18 cellular contexts compared by ENCODE assay signal in genomic region chr7:127594490-127594889, GRCh38. TPM values are rescaled to one million over a fixed set of nuclear protein-coding genes. Genes with fewer than 3 reads are reported as not detected.
DNase-seq lines count a peak whose midpoint lies in the region; ATAC-seq and TF ChIP-seq lines count a peak whose summit lies in the region.
"Had no signal": no experiment of that assay in that cellular context is flagged by ENCODE, and none has a peak within 500 bp of the region (broad histone marks: within the 10 kb centered on the region; RNA-seq: fewer than 3 reads in every experiment).

No MANE protein-coding gene starts in this region.

- intact Hi-C loops in body of pancreas (cut with DNase I): loop anchor here (10.0 kb wide), 1 partner anchor 50 kb away; no protein-coding TSS in a partner anchor

- H3K27me3 ChIP-seq in body of pancreas (no peaks in the 10 kb centered on the region), neutrophil (no peaks in the 10 kb centered on the region)
- H3K27me3 ChIP-seq: BE2C had no signal

- no peaks in the 10 kb centered on the region for H3K9me3 ChIP-seq in body of pancreas
- no peaks in the 10 kb centered on the region for H3K9me3 ChIP-seq in neutrophil
- H3K9me3 ChIP-seq: BE2C had no signal

- ATAC-seq in GM19463 (IDR thresholded peaks at IDR 0.05; ENCODE audit: unreplicated experiment): peak; percentile 72
- ATAC-seq in body of pancreas: no peak
- no peak for ATAC-seq in GM21515 (IDR thresholded peaks at IDR 0.05; ENCODE audit: unreplicated experiment)
- ATAC-seq in HG02763 (IDR thresholded peaks at IDR 0.05; ENCODE audit: unreplicated experiment): no peak
- ATAC-seq: activated T-cell treated with anti-CD3 and anti-CD28 coated beads, Interleukin-2, amount 50 U/mL, for 4 hours had no signal

- peaks cover 5 to 6% of the 10 kb centered on the region in 2 donors for H3K36me3 ChIP-seq in body of pancreas (replicated peaks in 1 of 2; ENCODE audit: insufficient read depth in 1 of 2, low read depth in 2 of 2)
- peaks cover 21% of the 10 kb centered on the region for H3K36me3 ChIP-seq in neutrophil

- H3K27ac ChIP-seq in body of pancreas (peak overlapping the region; percentile 71 to 91 (median 82)), neutrophil (peak overlapping the region; percentile 70)
- H3K27ac ChIP-seq: RWPE1 had no signal

- TF ChIP-seq CTCF in NB4 (IDR thresholded peaks at IDR 0.05; ENCODE audit: low read depth, low read length): no peak
- TF ChIP-seq CTCF in body of pancreas (IDR thresholded peaks at IDR 0.05): no peak
- no peak for TF ChIP-seq CTCF in neutrophil (IDR thresholded peaks at IDR 0.05)

- no peak for TF ChIP-seq POLR2A in NB4 (IDR thresholded peaks at IDR 0.05; ENCODE audit: extremely low read depth, insufficient read length)
- TF ChIP-seq POLR2A in body of pancreas (IDR thresholded peaks at IDR 0.05): no peak

- 5 to 22% methylated on average over 1 of the region's 1 CpG for WGBS in body of pancreas, 2 donors

- DNase-seq in NB4 (ENCODE audit: low read depth) (peak; percentile 80), body of pancreas (peak; percentile 45 to 74 (median 64)), NCI-H1930 (lab: John Stamatoyannopoulos, UW) (no peak), NCI-H2227 treated with DMSO at 0.1 percent for 48 hours (lab: John Stamatoyannopoulos, UW) (no peak)
- DNase-seq: activated CD4-positive, alpha-beta T cell treated with anti-CD3 and anti-CD28 coated beads, Interleukin-2, amount 50 U/mL, for 1 hour; activated T-cell treated with anti-CD3 and anti-CD28 coated beads, Interleukin-2, amount 50 U/mL, for 4 hours; BE2C; HCEC 1CT; NCI-H187; NCI-H524 treated with DMSO at 0.1 percent for 48 hours had no signal

- no peak overlapping the region for H3K4me3 ChIP-seq in NB4 (ENCODE audit: low read depth, low read length)
- H3K4me3 ChIP-seq in body of pancreas: no peak overlapping the region
- no peak overlapping the region for H3K4me3 ChIP-seq in neutrophil (ENCODE audit: low read depth in 1 of 2, low read length in 1 of 2)

- H3K4me1 ChIP-seq in body of pancreas (peaks cover 42% of the 10 kb centered on the region), neutrophil (ENCODE audit: control insufficient read depth in 1 of 2, insufficient read depth in 1 of 2, low read depth in 1 of 2, low read length in 1 of 2) (peaks cover 31 to 35% of the 10 kb centered on the region in 2 experiments)
- H3K4me1 ChIP-seq: BE2C had no signal

RNA-seq across cellular contexts. Expression of gene FSCN3, which starts 1.0 kb away (rescaled TPM):
- total RNA-seq in body of pancreas: 10 to 100 TPM in 1 of 2 donors, not detected in 1; 19.4 TPM

RNA-seq across cellular contexts. Expression of gene ARF5, which starts 6.3 kb away (rescaled TPM):
- 100 to 1,000 TPM; 107 to 132 TPM for total RNA-seq in body of pancreas

RNA-seq across cellular contexts. Expression of gene GCC1, which starts 9.1 kb away (rescaled TPM):
- 10 to 100 TPM; 13.7 to 23.1 TPM for total RNA-seq in body of pancreas

RNA-seq across cellular contexts. Expression of gene PAX4, which starts 23.5 kb away (rescaled TPM):
- not detected for total RNA-seq in body of pancreas
- total RNA-seq: activated T-cell treated with anti-CD3 and anti-CD28 coated beads, Interleukin-2, amount 50 U/mL, for 4 hours; frontal cortex; LHCN-M2; mesenteric fat pad had no signal

RNA-seq across cellular contexts. Expression of gene SND1, which starts 57.5 kb away (rescaled TPM):
- 100 to 1,000 TPM; 146 to 155 TPM for total RNA-seq in body of pancreas

Comparison
In these comparisons a context has a peak if more than half of its experiments do, and no peak if none do; other contexts are left out.
1. DNase-seq: peak in NB4 (single experiment) and body of pancreas (4 of 4); none in NCI-H1930 (0 of 2) and NCI-H2227 treated with DMSO at 0.1 percent for 48 hours (single experiment).